Comparison of ENCODE assay signal across 12 cellular contexts in the genomic region with DNA sequence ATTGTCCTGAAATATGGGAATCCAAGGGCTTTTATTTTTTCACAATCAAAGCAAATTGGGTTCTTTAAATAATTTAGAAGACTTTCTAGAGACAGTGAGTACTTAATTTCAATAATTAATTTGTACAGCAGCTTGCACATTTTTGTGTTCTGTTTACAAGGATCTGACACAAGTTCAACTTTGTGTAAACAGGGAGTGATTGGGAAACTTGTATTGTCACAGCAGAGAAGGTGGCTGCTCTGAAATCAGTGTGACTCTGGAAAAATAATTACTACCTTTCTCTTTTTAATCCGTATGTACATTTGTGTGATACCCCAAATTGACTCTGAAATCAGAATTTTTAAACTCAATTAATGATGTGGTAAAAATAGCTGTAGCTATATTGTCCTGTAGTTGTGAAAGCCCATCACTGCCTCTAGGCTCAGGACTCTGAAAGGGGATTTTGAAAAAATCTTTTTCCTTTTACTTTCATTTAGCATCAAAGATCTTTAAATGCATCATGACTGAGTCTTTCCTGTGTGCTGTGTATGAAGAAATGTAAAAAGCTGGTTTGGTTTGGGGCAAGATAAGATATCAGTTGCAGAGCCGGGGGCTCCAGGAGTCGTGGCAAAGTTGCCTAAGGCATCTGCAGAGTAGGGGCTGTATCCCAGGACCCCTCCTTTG. TPM values are rescaled to one million over a fixed set of nuclear protein-coding genes. Genes with fewer than 3 reads are reported as not detected.
DNase-seq lines count a peak whose midpoint lies in the region; ATAC-seq and TF ChIP-seq lines count a peak whose summit lies in the region.
"Had no signal": no experiment of that assay in that cellular context is flagged by ENCODE, and none has a peak within 500 bp of the region (broad histone marks: within the 10 kb centered on the region; RNA-seq: fewer than 3 reads in every experiment).

No MANE protein-coding gene starts in this region.

- H3K9me3 ChIP-seq in breast epithelium: no peaks in the 10 kb centered on the region
- no peaks in the 10 kb centered on the region for H3K9me3 ChIP-seq in Karpas-422 (ENCODE audit: low read length)
- H3K9me3 ChIP-seq: heart right ventricle, mucosa of descending colon had no signal

- intact Hi-C loops in breast epithelium (cut with DNase I; ENCODE audit: low total_unique reads): no loop called here

- no peak overlapping the region for H2AFZ ChIP-seq in Karpas-422 (ENCODE audit: low read length)

- DNase-seq in EH (ENCODE audit: low read depth): peak; percentile 5
- DNase-seq in COLO668 (lab: John Stamatoyannopoulos, UW; ENCODE audit: unreplicated experiment): no peak
- no peak for DNase-seq in breast epithelium (ENCODE audit: low spot score in 2 of 2)
- DNase-seq in KBM-7: no peak
- DNase-seq in Karpas-422: no peak
- DNase-seq: activated T-cell treated with anti-CD3 and anti-CD28 coated beads, Interleukin-2, amount 50 U/mL, for 1 hour; heart right ventricle; mucosa of descending colon; NCI-H510A had no signal

- peaks cover 18% of the 10 kb centered on the region for H4K20me1 ChIP-seq in Karpas-422 (ENCODE audit: insufficient read depth, low read depth, low read length)

- TF ChIP-seq POLR2A in breast epithelium (IDR thresholded peaks at IDR 0.05): no peak

- H3K9ac ChIP-seq in Karpas-422 (ENCODE audit: low read length): no peak overlapping the region

- H3K36me3 ChIP-seq in breast epithelium: no peaks in the 10 kb centered on the region
- H3K36me3 ChIP-seq in Karpas-422 (ENCODE audit: insufficient read depth, low read length): no peaks in the 10 kb centered on the region
- H3K36me3 ChIP-seq: heart right ventricle had no signal

- no peak overlapping the region for H3K27ac ChIP-seq in breast epithelium
- no peak overlapping the region for H3K27ac ChIP-seq in Karpas-422 (ENCODE audit: low read length)
- H3K27ac ChIP-seq: heart right ventricle had no signal

- H3K4me3 ChIP-seq in breast epithelium: no peak overlapping the region
- H3K4me3 ChIP-seq in Karpas-422 (ENCODE audit: low read length): no peak overlapping the region
- H3K4me3 ChIP-seq: heart right ventricle, mucosa of descending colon had no signal

- H3K27me3 ChIP-seq in breast epithelium: no peaks in the 10 kb centered on the region
- no peaks in the 10 kb centered on the region; the same call in 1 of the 2 replicates for H3K27me3 ChIP-seq in Karpas-422 (ENCODE audit: low read length)
- H3K27me3 ChIP-seq: heart right ventricle had no signal

- H3K4me1 ChIP-seq in breast epithelium (no peaks in the 10 kb centered on the region), Karpas-422 (ENCODE audit: low read length) (peaks cover 24% of the 10 kb centered on the region)
- H3K4me1 ChIP-seq: heart right ventricle had no signal

- in situ Hi-C loops in KBM-7 (cut with MboI; ENCODE audit: low pct_unique_long_range_greater_than_20kb, low sequenced_read_pairs): loop anchor here (25.0 kb wide), 1 partner anchor 415 kb away; no protein-coding TSS in a partner anchor

- no peaks in the 10 kb centered on the region for H3K9me2 ChIP-seq in Karpas-422 (replicated peaks; ENCODE audit: insufficient read depth, low read length)

- no peak overlapping the region for H3K4me2 ChIP-seq in Karpas-422 (ENCODE audit: low read depth, low read length, poor library complexity, severe bottlenecking)

- TF ChIP-seq CTCF in breast epithelium (IDR thresholded peaks at IDR 0.05): no peak

- peak; percentile 78 for ATAC-seq in GM19328 (IDR thresholded peaks at IDR 0.05; ENCODE audit: unreplicated experiment)
- ATAC-seq in HG02840 (IDR thresholded peaks at IDR 0.05; ENCODE audit: low FRiP score, unreplicated experiment): peak; percentile 76
- peak; percentile 93 for ATAC-seq in HG03565 (IDR thresholded peaks at IDR 0.05; ENCODE audit: unreplicated experiment)
- ATAC-seq: heart right ventricle, mucosa of descending colon had no signal

- no peaks in the 10 kb centered on the region for H3K79me2 ChIP-seq in Karpas-422 (ENCODE audit: low read length)

RNA-seq across cellular contexts. Expression of a gene that starts 45.1 kb away (rescaled TPM):
- total RNA-seq in breast epithelium: 100 to 1,000 TPM in 2 of 3 donors, 10 to 100 TPM in 1; 76.7 to 134 (median 125) TPM
- total RNA-seq in Karpas-422 (2014; rRNA removed; shearing (Covaris generic); ENCODE audit: low replicate concordance): 64.7 and 114 TPM in 2 replicates
